In the genomic region with DNA sequence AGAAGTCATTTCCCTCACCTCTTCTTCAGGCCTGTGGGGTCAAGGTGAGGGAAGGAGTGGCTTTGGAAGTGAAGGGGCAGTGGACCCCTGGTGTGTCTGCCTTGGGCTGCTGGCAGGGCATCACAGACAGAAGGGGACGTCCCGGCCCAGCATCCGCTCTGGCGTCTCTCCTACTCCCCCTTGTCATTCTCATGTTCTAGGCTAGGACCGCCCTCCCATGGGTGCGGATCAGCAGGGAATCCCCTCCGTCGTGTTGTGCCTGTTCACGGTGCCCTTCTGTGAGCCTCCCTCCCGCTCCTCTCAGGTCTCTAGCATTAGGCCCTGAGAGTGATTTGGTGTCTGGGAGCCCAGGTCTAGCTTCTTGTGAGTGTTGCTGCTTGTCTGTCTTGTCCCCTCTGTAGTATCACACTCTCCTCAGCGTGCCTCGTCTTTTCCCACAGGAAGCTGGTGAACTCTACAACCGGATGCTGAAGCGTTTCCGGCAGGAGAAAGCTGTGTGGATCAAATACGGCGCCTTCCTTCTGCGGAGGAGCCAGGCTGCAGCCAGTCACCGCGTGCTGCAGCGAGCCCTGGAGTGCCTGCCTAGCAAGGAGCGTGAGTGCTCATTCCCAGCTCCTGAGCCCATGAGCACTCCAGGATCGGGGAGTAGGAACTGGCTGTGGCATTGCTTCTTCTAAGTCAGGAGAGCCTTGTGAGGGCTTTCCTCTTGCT, we compare ENCODE assay signal across 12 cellular contexts. TPM values are rescaled to one million over a fixed set of nuclear protein-coding genes. Genes with fewer than 3 reads are reported as not detected.
DNase-seq lines count a peak whose midpoint lies in the region; TF ChIP-seq lines count a peak whose summit lies in the region.
"Had no signal": no experiment of that assay in that cellular context is flagged by ENCODE, and none has a peak within 500 bp of the region (broad histone marks: within the 10 kb centered on the region; RNA-seq: fewer than 3 reads in every experiment).

No MANE protein-coding gene starts in this region.

- no peak for TF ChIP-seq POLR2A in testis (IDR thresholded peaks at IDR 0.05)

- peak overlapping the region; percentile 72 to 85 for H3K27ac ChIP-seq in testis

- H3K27me3 Mint-ChIP-seq in activated naive CD4-positive, alpha-beta T cell treated with anti-CD3 and anti-CD28 coated beads, Interleukin-2, amount 50 U/mL, for 24 hours = no peaks in the 10 kb centered on the region
- no peaks in the 10 kb centered on the region for H3K27me3 Mint-ChIP-seq in activated CD4-positive, alpha-beta memory T cell treated with anti-CD3 and anti-CD28 coated beads, Interleukin-2, amount 10 ng/mL, durations not matched to agents 7 days and 5 days
- H3K27me3 Mint-ChIP-seq: activated CD4-positive, alpha-beta T cell treated with anti-CD3 and anti-CD28 coated beads for 36 hours had no signal

- WGBS in testis, 2 donors = 92% methylated on average over 21 to 23 of the region's 23 CpGs

- no peak for TF ChIP-seq CTCF in testis (IDR thresholded peaks at IDR 0.05)

- H3K4me3 Mint-ChIP-seq in activated naive CD4-positive, alpha-beta T cell treated with anti-CD3 and anti-CD28 coated beads, Interleukin-2, amount 50 U/mL, for 24 hours = no peak overlapping the region
- no peak overlapping the region for H3K4me3 Mint-ChIP-seq in activated CD4-positive, alpha-beta memory T cell treated with anti-CD3 and anti-CD28 coated beads, Interleukin-2, amount 10 ng/mL, durations not matched to agents 7 days and 5 days
- H3K4me3 Mint-ChIP-seq: activated CD4-positive, alpha-beta T cell treated with anti-CD3 and anti-CD28 coated beads for 36 hours had no signal

- POLR2A ChIA-PET in activated CD4-positive, alpha-beta memory T cell treated with anti-CD3 and anti-CD28 coated beads, Interleukin-2, amount 10 ng/mL, durations not matched to agents 7 days and 5 days (lab: Charles Lee) = interaction anchor here (1.2 to 4.8 kb wide), 3 partner anchors 9 to 42 kb away, joined by 3 to 22 read pairs (median 9); a partner anchor contains a TSS

- no peaks in the 10 kb centered on the region for H3K36me3 ChIP-seq in testis (ENCODE audit: low read depth, missing control alignments)

- peaks cover 54% of the 10 kb centered on the region for H3K4me1 ChIP-seq in testis

- DNase-seq in activated naive CD4-positive, alpha-beta T cell (lab: John Stamatoyannopoulos, UW) = no peak
- DNase-seq in testis = no peak
- DNase-seq in activated CD4-positive, alpha-beta memory T cell treated with anti-CD3 and anti-CD28 coated beads, Interleukin-2, amount 10 ng/mL, durations not matched to agents 7 days and 5 days = no peak
- DNase-seq: activated CD4-positive, alpha-beta T cell treated with anti-CD3 and anti-CD28 coated beads for 36 hours; activated gamma-delta T cell treated with Interleukin-2 at 50 U/mL for 16 hours; NCI-H2107 had no signal

- no peaks in the 10 kb centered on the region for H3K27me3 ChIP-seq in testis
- H3K27me3 ChIP-seq: right atrium auricular region had no signal

- peak overlapping the region; percentile 14 for H3K27ac Mint-ChIP-seq in activated naive CD4-positive, alpha-beta T cell treated with anti-CD3 and anti-CD28 coated beads, Interleukin-2, amount 50 U/mL, for 24 hours
- H3K27ac Mint-ChIP-seq in activated CD4-positive, alpha-beta memory T cell treated with anti-CD3 and anti-CD28 coated beads, Interleukin-2, amount 10 ng/mL, durations not matched to agents 7 days and 5 days = no peak overlapping the region
- H3K27ac Mint-ChIP-seq: activated CD4-positive, alpha-beta T cell treated with anti-CD3 and anti-CD28 coated beads for 36 hours had no signal

- H3K4me3 ChIP-seq in testis = no peak overlapping the region
- H3K4me3 ChIP-seq: right atrium auricular region had no signal

- CTCF ChIA-PET in activated CD4-positive, alpha-beta memory T cell treated with anti-CD3 and anti-CD28 coated beads, Interleukin-2, amount 10 ng/mL, durations not matched to agents 7 days and 5 days (lab: Charles Lee) = interaction anchor here (1.2 kb wide), 1 partner anchor 39 kb away, joined by 10 read pairs; no protein-coding TSS in a partner anchor

- H3K4me1 Mint-ChIP-seq in activated naive CD4-positive, alpha-beta T cell treated with anti-CD3 and anti-CD28 coated beads, Interleukin-2, amount 50 U/mL, for 24 hours = peaks cover 2% of the 10 kb centered on the region
- peaks cover 30% of the 10 kb centered on the region for H3K4me1 Mint-ChIP-seq in activated CD4-positive, alpha-beta memory T cell treated with anti-CD3 and anti-CD28 coated beads, Interleukin-2, amount 10 ng/mL, durations not matched to agents 7 days and 5 days

- H3K9me3 ChIP-seq in testis = no peaks in the 10 kb centered on the region
- H3K9me3 ChIP-seq: right atrium auricular region had no signal

- intact Hi-C loops in testis (cut with DNase I; ENCODE audit: low total_unique reads) = no loop called here

- peaks cover 20% of the 10 kb centered on the region for H3K36me3 Mint-ChIP-seq in activated naive CD4-positive, alpha-beta T cell treated with anti-CD3 and anti-CD28 coated beads, Interleukin-2, amount 50 U/mL, for 24 hours
- peaks cover 81% of the 10 kb centered on the region for H3K36me3 Mint-ChIP-seq in activated CD4-positive, alpha-beta memory T cell treated with anti-CD3 and anti-CD28 coated beads, Interleukin-2, amount 10 ng/mL, durations not matched to agents 7 days and 5 days (ENCODE audit: low read depth)

- no peaks in the 10 kb centered on the region for H3K9me3 Mint-ChIP-seq in activated naive CD4-positive, alpha-beta T cell treated with anti-CD3 and anti-CD28 coated beads, Interleukin-2, amount 50 U/mL, for 24 hours
- H3K9me3 Mint-ChIP-seq in activated CD4-positive, alpha-beta memory T cell treated with anti-CD3 and anti-CD28 coated beads, Interleukin-2, amount 10 ng/mL, durations not matched to agents 7 days and 5 days = no peaks in the 10 kb centered on the region

RNA-seq across cellular contexts. Expression of a gene that starts 8.5 kb away (rescaled TPM):
- total RNA-seq in testis = 10 to 100 TPM; 53.1 to 78.6 TPM
- polyA plus RNA-seq in testis (ENCODE audit: insufficient read depth, low read depth, low replicate concordance) = 43.5 TPM
- 100 to 1,000 TPM; 135 to 138 TPM for total RNA-seq in activated CD4-positive, alpha-beta memory T cell treated with anti-CD3 and anti-CD28 coated beads, Interleukin-2, amount 10 ng/mL, durations not matched to agents 7 days and 5 days

RNA-seq across cellular contexts. Expression of a gene that starts 15.1 kb away (rescaled TPM):
- under 1 TPM; 0.24 to 0.50 TPM for total RNA-seq in testis
- not detected for polyA plus RNA-seq in testis (ENCODE audit: insufficient read depth, low read depth, low replicate concordance)
- total RNA-seq in activated CD4-positive, alpha-beta memory T cell treated with anti-CD3 and anti-CD28 coated beads, Interleukin-2, amount 10 ng/mL, durations not matched to agents 7 days and 5 days = under 1 TPM; 0.58 to 0.73 TPM
- total RNA-seq: A673; activated CD4-positive, alpha-beta T cell treated with anti-CD3 and anti-CD28 coated beads for 36 hours; chondrocyte; fibroblast of lung; right atrium auricular region; subcutaneous adipose tissue had no signal
- polyA plus RNA-seq: fibroblast of lung had no signal

RNA-seq across cellular contexts. Expression of a gene that starts 35.4 kb away (rescaled TPM):
- under 1 TPM; 0.39 to 0.93 TPM for total RNA-seq in testis
- 0.88 TPM for polyA plus RNA-seq in testis (ENCODE audit: insufficient read depth, low read depth, low replicate concordance)
- under 1 TPM; 0.48 to 0.53 TPM for total RNA-seq in activated CD4-positive, alpha-beta memory T cell treated with anti-CD3 and anti-CD28 coated beads, Interleukin-2, amount 10 ng/mL, durations not matched to agents 7 days and 5 days
- total RNA-seq: A673; activated CD4-positive, alpha-beta T cell treated with anti-CD3 and anti-CD28 coated beads for 36 hours; chondrocyte; fibroblast of lung; right atrium auricular region; subcutaneous adipose tissue had no signal
- polyA plus RNA-seq: fibroblast of lung had no signal

RNA-seq across cellular contexts. Expression of a gene that starts 47.2 kb away (rescaled TPM):
- total RNA-seq in testis = 10 to 100 TPM; 50.7 to 54.9 TPM
- 47.3 TPM for polyA plus RNA-seq in testis (ENCODE audit: insufficient read depth, low read depth, low replicate concordance)
- 10 to 100 TPM; 38.9 to 39.6 TPM for total RNA-seq in activated CD4-positive, alpha-beta memory T cell treated with anti-CD3 and anti-CD28 coated beads, Interleukin-2, amount 10 ng/mL, durations not matched to agents 7 days and 5 days

RNA-seq across cellular contexts. Expression of a gene that starts 47.4 kb away (rescaled TPM):
- 100 to 1,000 TPM; 175 to 193 TPM for total RNA-seq in testis
- polyA plus RNA-seq in testis (ENCODE audit: insufficient read depth, low read depth, low replicate concordance) = 280 TPM
- 100 to 1,000 TPM; 299 to 315 TPM for total RNA-seq in activated CD4-positive, alpha-beta memory T cell treated with anti-CD3 and anti-CD28 coated beads, Interleukin-2, amount 10 ng/mL, durations not matched to agents 7 days and 5 days
